In genomic region chr9:129451669-129452068, GRCh38 we compare ENCODE assay signal across 14 cellular contexts.
DNase-seq lines count a peak whose midpoint lies in the region; FAIRE-seq and TF ChIP-seq lines count a peak whose summit lies in the region.
"Had no signal": no experiment of that assay in that cellular context is flagged by ENCODE, and none has a peak within 500 bp of the region (broad histone marks: within the 10 kb centered on the region; RNA-seq: fewer than 3 reads in every experiment).

No MANE protein-coding gene starts in this region.

- H3K4me3 ChIP-seq in H1 (ENCODE audit: extremely low read depth in 1 of 4, insufficient read depth in 2 of 4, low read depth in 3 of 4, low read length in 4 of 4) (no peak overlapping the region), mucosa of rectum (ENCODE audit: low read length in 2 of 2) (no peak overlapping the region), stomach smooth muscle (ENCODE audit: low read length in 2 of 2) (no peak overlapping the region)

- no peaks in the 10 kb centered on the region for H3K9me3 ChIP-seq in H1 (ENCODE audit: insufficient read depth in 2 of 2, low read depth in 1 of 2, low read length in 1 of 2)
- no peaks in the 10 kb centered on the region for H3K9me3 ChIP-seq in mucosa of rectum (ENCODE audit: control insufficient read depth in 2 of 2, low read length in 2 of 2)
- H3K9me3 ChIP-seq in stomach smooth muscle (ENCODE audit: control insufficient read depth in 2 of 2, low read length in 2 of 2), result peaks cover 0 to 2% of the 10 kb centered on the region in 2 donors
- H3K9me3 ChIP-seq: BE2C had no signal

- H2BK20ac ChIP-seq in H1 (ENCODE audit: low read length), result no peak overlapping the region

- H3K27ac ChIP-seq in H1 (ENCODE audit: low read depth, low read length) (no peak overlapping the region), mucosa of rectum (ENCODE audit: low read depth in 2 of 2, low read length in 2 of 2) (peak overlapping the region; percentile 23 to 28), stomach smooth muscle (ENCODE audit: low read length) (peak overlapping the region; percentile 46)

- H3K14ac ChIP-seq in H1 (ENCODE audit: insufficient read length), result no peak overlapping the region

- no peak for TF ChIP-seq EP300 in H1 (IDR thresholded peaks at IDR 0.05; ENCODE audit: borderline replicate concordance in 1 of 2, low read depth in 2 of 2, low read length in 2 of 2)

- no peak overlapping the region for H3K27ac Mint-ChIP-seq in Calu3 (ENCODE audit: unreplicated experiment)
- H3K27ac Mint-ChIP-seq: activated naive CD4-positive, alpha-beta T cell treated with anti-CD3 and anti-CD28 coated beads for 36 hours; memory B cell had no signal

- H2BK120ac ChIP-seq in H1 (replicated peaks; ENCODE audit: low read depth, low read length), result no peak overlapping the region

- peaks cover 0 to 6% (median 0%) of the 10 kb centered on the region in 4 experiments; a peak in 6 of 7 replicates for H3K4me1 ChIP-seq in H1 (replicated peaks in 1 of 4; ENCODE audit: control insufficient read depth in 3 of 4, insufficient read depth in 4 of 4, low read length in 3 of 4)
- H3K4me1 ChIP-seq in mucosa of rectum (ENCODE audit: control insufficient read depth in 2 of 2, insufficient read depth in 2 of 2, low read length in 2 of 2), result no peaks in the 10 kb centered on the region
- peaks cover 13% of the 10 kb centered on the region for H3K4me1 ChIP-seq in stomach smooth muscle (ENCODE audit: control insufficient read depth, insufficient read depth, low read length)

- in situ Hi-C loops in SK-MEL-5 (cut with HindIII; ENCODE audit: low pct_unique_long_range_greater_than_20kb, low sequenced_read_pairs), result no loop called here

- H3K56ac ChIP-seq in H1 (replicated peaks; ENCODE audit: insufficient read length, low read depth, low read length), result no peak overlapping the region

- H3K23ac ChIP-seq in H1 (ENCODE audit: insufficient read length), result no peak overlapping the region

- H3K18ac ChIP-seq in H1 (ENCODE audit: extremely low read depth, low read length), result no peak overlapping the region; the same call in 1 of the 2 replicates

- H3K9me3 Mint-ChIP-seq in Calu3 (ENCODE audit: low read depth, unreplicated experiment), result no peaks in the 10 kb centered on the region
- H3K9me3 Mint-ChIP-seq: activated naive CD4-positive, alpha-beta T cell treated with anti-CD3 and anti-CD28 coated beads for 36 hours had no signal

- H4K20me1 ChIP-seq in H1 (replicated peaks in 1 of 2; ENCODE audit: control insufficient read depth in 1 of 2, insufficient read depth in 2 of 2, low read length in 2 of 2), result peaks cover 0 to under 1% of the 10 kb centered on the region in 2 experiments

- no peak overlapping the region for H2BK5ac ChIP-seq in H1 (ENCODE audit: low read depth, low read length)

- H2AK5ac ChIP-seq in H1 (ENCODE audit: low read depth, low read length), result no peak overlapping the region

- no peak for FAIRE-seq in H1 (lab: Jason Lieb, UNC)

- intact Hi-C loops in Calu3 (cut with micrococcal nuclease; ENCODE audit: unreplicated experiment), result no loop called here

- WGBS in H1 (ENCODE audit: extremely low coverage in 1 of 2, insufficient coverage in 1 of 2, insufficient read length in 1 of 2, insufficient replicate concordance in 2 of 2, low coverage in 1 of 2, low lambda C conversion rate in 2 of 2, missing lambda C conversion rate in 1 of 2), 2 experiments, result 93% methylated on average over 9 of the region's 10 CpGs; no CpG with 5 or more reads in 1 of the 2 experiments

- H3K23me2 ChIP-seq in H1 (ENCODE audit: low read depth, low read length), result peaks cover 13% of the 10 kb centered on the region; the same call in 1 of the 2 replicates

- POLR2A ChIA-PET in H1 (lab: Charles Lee; ENCODE audit: partially characterized antibody), result no interaction called here

- no peak overlapping the region for H4K5ac ChIP-seq in H1 (ENCODE audit: insufficient read length, low read depth, low read length)

- H3K27me3 ChIP-seq in H1 (replicated peaks in 1 of 4; ENCODE audit: control insufficient read depth in 3 of 4, extremely low read depth in 1 of 4, insufficient read depth in 3 of 4, low read length in 3 of 4), result peaks cover 0 to 3% (median 0%) of the 10 kb centered on the region in 4 experiments; a peak in 2 of 7 replicates
- no peaks in the 10 kb centered on the region for H3K27me3 ChIP-seq in mucosa of rectum (ENCODE audit: control insufficient read depth in 2 of 2, insufficient read depth in 2 of 2, low read length in 2 of 2)
- no peaks in the 10 kb centered on the region for H3K27me3 ChIP-seq in stomach smooth muscle (ENCODE audit: control insufficient read depth in 1 of 2, insufficient read depth in 2 of 2, low read length in 2 of 2)
- H3K27me3 ChIP-seq: BE2C had no signal

- no peak overlapping the region for H3K4ac ChIP-seq in H1 (replicated peaks; ENCODE audit: insufficient read length, low read depth, low read length)

- no peak overlapping the region for H3K4me3 Mint-ChIP-seq in Calu3 (ENCODE audit: low read depth, unreplicated experiment)
- H3K4me3 Mint-ChIP-seq: activated naive CD4-positive, alpha-beta T cell treated with anti-CD3 and anti-CD28 coated beads for 36 hours; memory B cell had no signal

- peaks cover 8% of the 10 kb centered on the region for H3K36me3 Mint-ChIP-seq in Calu3 (ENCODE audit: insufficient read depth, unreplicated experiment)
- H3K36me3 Mint-ChIP-seq: memory B cell had no signal

- no peaks in the 10 kb centered on the region for H3K36me3 ChIP-seq in H1 (ENCODE audit: control insufficient read depth in 2 of 4, insufficient read depth in 4 of 4, low read length in 3 of 4)
- H3K36me3 ChIP-seq in mucosa of rectum (ENCODE audit: control insufficient read depth in 2 of 2, insufficient read depth in 2 of 2, low read length in 2 of 2), result no peaks in the 10 kb centered on the region
- H3K36me3 ChIP-seq in stomach smooth muscle (ENCODE audit: control insufficient read depth in 2 of 2, insufficient read depth in 2 of 2, low read length in 2 of 2), result no peaks in the 10 kb centered on the region
- H3K36me3 ChIP-seq: BE2C had no signal

- no peaks in the 10 kb centered on the region for H3K79me2 ChIP-seq in H1 (ENCODE audit: control insufficient read depth in 1 of 2, insufficient read depth in 2 of 2, low read length in 2 of 2)

- no peak overlapping the region for H3K4me2 ChIP-seq in H1 (ENCODE audit: insufficient read depth in 1 of 2, low read depth in 2 of 2, low read length in 2 of 2)

- DNase-seq in SK-MEL-5 (ENCODE audit: low read depth, low spot score) (peak; percentile 40), H1 (ENCODE audit: low read depth in 1 of 2, low spot score in 2 of 2) (no peak), MV-4-11 (lab: John Stamatoyannopoulos, UW) (no peak), Calu3 (no peak), NCI-H524 treated with DMSO at 0.1 percent for 48 hours (lab: John Stamatoyannopoulos, UW) (no peak), retina (no peak)
- DNase-seq: activated naive CD4-positive, alpha-beta T cell treated with anti-CD3 and anti-CD28 coated beads for 36 hours; BE2C; EL; NCI-H2107; T-helper 9 cell had no signal

- no peaks in the 10 kb centered on the region for H3K4me1 Mint-ChIP-seq in Calu3 (ENCODE audit: low read depth, unreplicated experiment)

- peak overlapping the region; percentile 40; the same call in 1 of the 2 replicates for H2BK15ac ChIP-seq in H1 (ENCODE audit: low read length)

- H4K91ac ChIP-seq in H1 (replicated peaks; ENCODE audit: insufficient read length, low read length), result no peak overlapping the region

- no peak for TF ChIP-seq CTCF in H1 (IDR thresholded peaks at IDR 0.05; ENCODE audit: control extremely low read depth in 1 of 3, insufficient read depth in 1 of 3, low read depth in 1 of 3, low read length in 3 of 3)
- TF ChIP-seq CTCF in Calu3 (IDR thresholded peaks at IDR 0.05; ENCODE audit: unreplicated experiment), result no peak

- H2BK12ac ChIP-seq in H1 (ENCODE audit: low read depth, low read length), result no peak overlapping the region; the same call in 1 of the 2 replicates

- CTCF ChIA-PET in H1 (lab: Charles Lee; ENCODE audit: partially characterized antibody) (interaction anchor here (1.0 to 1.3 kb wide), 3 partner anchors 32 to 320 kb away, joined by 3 to 4 read pairs (median 3); no protein-coding TSS in a partner anchor), Calu3 (lab: Charles Lee) (no interaction called here)

- H3K9ac ChIP-seq in H1 (replicated peaks in 1 of 4; ENCODE audit: extremely low read depth in 1 of 4, low read depth in 3 of 4, low read length in 3 of 4), result no peak overlapping the region
- H3K9ac ChIP-seq in mucosa of rectum (ENCODE audit: low read depth in 1 of 2, low read length in 2 of 2), result no peak overlapping the region
- peak overlapping the region in 1 of 2 donors; percentile 36 for H3K9ac ChIP-seq in stomach smooth muscle (ENCODE audit: low read length in 2 of 2)

- no TSS peak for BruUV-seq in Calu3 (replicated peaks; lab: Mats Ljungman, UMichigan)

- TF ChIP-seq RAD21 in H1 (IDR thresholded peaks at IDR 0.05 in 1 of 2, conservative IDR thresholded peaks at IDR 0.05 in 1 of 2; ENCODE audit: low read depth in 2 of 2, low read length in 2 of 2), result no peak

- no peak overlapping the region; the same call in 1 of the 2 replicates for H2AFZ ChIP-seq in H1 (ENCODE audit: low read length)

- no peak overlapping the region for H4K8ac ChIP-seq in H1 (ENCODE audit: extremely low read depth, insufficient read depth, low read length)

- H3K79me1 ChIP-seq in H1 (ENCODE audit: low read depth, low read length), result no peaks in the 10 kb centered on the region

- H3K27me3 Mint-ChIP-seq in Calu3 (ENCODE audit: unreplicated experiment), result no peaks in the 10 kb centered on the region

- no peak for TF ChIP-seq POLR2A in H1 (IDR thresholded peaks at IDR 0.05; ENCODE audit: control extremely low read depth in 1 of 2, low read depth in 2 of 2, low read length in 2 of 2)

TF ChIP-seq in H1, 55 proteins besides CTCF, POLR2A, EP300 and RAD21 (continues in another document):
- no peak for TF ChIP-seq SIN3A (conservative IDR thresholded peaks at IDR 0.05 in 1 of 2, IDR thresholded peaks at IDR 0.05 in 1 of 2; ENCODE audit: low read depth in 1 of 2, low read length in 2 of 2)
